Comparison of ENCODE assay signal across 18 cellular contexts in genomic region chr3:111797035-111797717, GRCh38.
DNase-seq lines count a peak whose midpoint lies in the region; ATAC-seq and TF ChIP-seq lines count a peak whose summit lies in the region.
"Had no signal": no experiment of that assay in that cellular context is flagged by ENCODE, and none has a peak within 500 bp of the region (broad histone marks: within the 10 kb centered on the region; RNA-seq: fewer than 3 reads in every experiment).

No MANE protein-coding gene starts in this region.

- H3K4me1 ChIP-seq in left ventricle myocardium inferior = peaks cover 38% of the 10 kb centered on the region
- peaks cover 18% of the 10 kb centered on the region for H3K4me1 ChIP-seq in osteoblast (ENCODE audit: insufficient read depth, low read length)
- H3K4me1 ChIP-seq in tibial nerve = peaks cover 0 to 41% (median 19%) of the 10 kb centered on the region in 4 donors

- DNase-seq in left ventricle myocardium inferior (no peak), Right ventricle myocardium inferior (ENCODE audit: missing footprints) (no peak), fibroblast of gingiva (ENCODE audit: low read depth) (peak; percentile 70), osteoblast (ENCODE audit: insufficient read length, low spot score, missing footprints) (peak; percentile 27), midbrain (lab: John Stamatoyannopoulos, UW) (no peak), G401 (ENCODE audit: low spot score) (no peak), tibial nerve (ENCODE audit: low spot score in 2 of 2) (no peak), T-helper 1 cell (no peak)
- DNase-seq: AML-193, DMS79, GF-D8, HFFc6, NCI-H1048, NCI-H2107, NCI-H226, NCI-H526 treated with DMSO at 0.1 percent for 48 hours had no signal

- no peak overlapping the region for H3K4me3 ChIP-seq in left ventricle myocardium inferior
- no peak overlapping the region for H3K4me3 ChIP-seq in osteoblast (ENCODE audit: insufficient read depth, low read length)
- H3K4me3 ChIP-seq in tibial nerve = no peak overlapping the region
- H3K4me3 ChIP-seq: K562 had no signal

- no peaks in the 10 kb centered on the region for H3K79me2 ChIP-seq in osteoblast (ENCODE audit: insufficient read depth, low read length)

- intact Hi-C loops in left ventricle myocardium inferior (cut with micrococcal nuclease) = no loop called here
- intact Hi-C loops in Right ventricle myocardium inferior (cut with DNase I) = no loop called here

- H3K36me3 ChIP-seq in left ventricle myocardium inferior = no peaks in the 10 kb centered on the region
- no peaks in the 10 kb centered on the region for H3K36me3 ChIP-seq in osteoblast (ENCODE audit: insufficient read depth, low read length)
- H3K36me3 ChIP-seq in tibial nerve = no peaks in the 10 kb centered on the region

- peak overlapping the region; percentile 32 for H2AFZ ChIP-seq in osteoblast (ENCODE audit: low read length)

- H3K9me3 ChIP-seq in left ventricle myocardium inferior (replicated peaks) (no peaks in the 10 kb centered on the region), osteoblast (ENCODE audit: low read depth, low read length) (no peaks in the 10 kb centered on the region), tibial nerve (no peaks in the 10 kb centered on the region)

- no peaks in the 10 kb centered on the region for H4K20me1 ChIP-seq in osteoblast (ENCODE audit: insufficient read depth, low read length)

- no peak for TF ChIP-seq EP300 in tibial nerve (IDR thresholded peaks at IDR 0.05)

- WGBS in tibial nerve, 2 donors = 74 to 75% methylated on average over 2 of the region's 2 CpGs

- TF ChIP-seq POLR2A in tibial nerve (IDR thresholded peaks at IDR 0.05) = no peak

- H3K27me3 ChIP-seq in left ventricle myocardium inferior (ENCODE audit: low read depth) = no peaks in the 10 kb centered on the region
- H3K27me3 ChIP-seq in osteoblast (ENCODE audit: insufficient read depth, low read length) = no peaks in the 10 kb centered on the region
- no peaks in the 10 kb centered on the region for H3K27me3 ChIP-seq in tibial nerve

- in situ Hi-C loops in G401 (cut with HindIII; ENCODE audit: low sequenced_read_pairs) = no loop called here

- no peak overlapping the region for H3K4me2 ChIP-seq in osteoblast (ENCODE audit: insufficient read depth, low read length)

- ATAC-seq in Right ventricle myocardium inferior = no peak
- ATAC-seq: K562 had no signal

- TF ChIP-seq CTCF in left ventricle myocardium inferior (IDR thresholded peaks at IDR 0.05; ENCODE audit: borderline replicate concordance) = no peak
- no peak for TF ChIP-seq CTCF in osteoblast (IDR thresholded peaks at IDR 0.05; ENCODE audit: extremely low read depth, low read depth, low read length)
- TF ChIP-seq CTCF in tibial nerve (IDR thresholded peaks at IDR 0.05) = no peak

- peak overlapping the region; percentile 4 for H3K27ac ChIP-seq in left ventricle myocardium inferior (replicated peaks)
- H3K27ac ChIP-seq in osteoblast (ENCODE audit: low read depth, low read length) = no peak overlapping the region
- peak overlapping the region in 2 of 4 donors; percentile 55 to 63 for H3K27ac ChIP-seq in tibial nerve
- H3K27ac ChIP-seq: HL-60 had no signal

Comparison
In these comparisons a context has a peak if more than half of its experiments do, and no peak if none do; other contexts are left out.
1. DNase-seq: peak in fibroblast of gingiva (single experiment) and osteoblast (single experiment); none in left ventricle myocardium inferior (single experiment), Right ventricle myocardium inferior (single experiment), midbrain (single experiment), G401 (single experiment), tibial nerve (0 of 2) and T-helper 1 cell (0 of 5).